In the genomic region with DNA sequence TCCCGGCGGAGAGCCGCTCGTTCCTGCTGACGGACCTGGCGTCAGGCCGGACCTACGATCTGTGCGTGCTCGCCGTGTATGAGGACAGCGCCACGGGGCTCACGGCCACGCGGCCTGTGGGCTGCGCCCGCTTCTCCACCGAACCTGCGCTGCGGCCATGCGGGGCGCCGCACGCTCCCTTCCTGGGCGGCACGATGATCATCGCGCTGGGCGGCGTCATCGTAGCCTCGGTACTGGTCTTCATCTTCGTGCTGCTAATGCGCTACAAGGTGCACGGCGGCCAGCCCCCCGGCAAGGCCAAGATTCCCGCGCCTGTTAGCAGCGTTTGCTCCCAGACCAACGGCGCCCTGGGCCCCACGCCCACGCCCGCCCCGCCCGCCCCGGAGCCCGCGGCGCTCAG, we compare ENCODE assay signal across 1 cellular context.
TF ChIP-seq lines count a peak whose summit lies in the region.

No MANE protein-coding gene starts in this region.

TF ChIP-seq in K562, 482 proteins besides CTCF, POLR2A, EP300 and RAD21 (continues in another document):
- TF ChIP-seq BRD4 (IDR thresholded peaks at IDR 0.05) = no peak
- TF ChIP-seq ZNF23 (CRISPR knock-in tag; IDR thresholded peaks at IDR 0.05) = no peak
- TF ChIP-seq CHD7 (IDR thresholded peaks at IDR 0.05; ENCODE audit: low read depth, low read length) = no peak
- TF ChIP-seq, protein P1, sequence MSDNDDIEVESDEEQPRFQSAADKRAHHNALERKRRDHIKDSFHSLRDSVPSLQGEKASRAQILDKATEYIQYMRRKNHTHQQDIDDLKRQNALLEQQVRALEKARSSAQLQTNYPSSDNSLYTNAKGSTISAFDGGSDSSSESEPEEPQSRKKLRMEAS (CRISPR knock-in tag; IDR thresholded peaks at IDR 0.05) = peak; percentile 89
- no peak for TF ChIP-seq ZNF175 (CRISPR knock-in tag; IDR thresholded peaks at IDR 0.05; ENCODE audit: low read depth)
- TF ChIP-seq, protein P2, sequence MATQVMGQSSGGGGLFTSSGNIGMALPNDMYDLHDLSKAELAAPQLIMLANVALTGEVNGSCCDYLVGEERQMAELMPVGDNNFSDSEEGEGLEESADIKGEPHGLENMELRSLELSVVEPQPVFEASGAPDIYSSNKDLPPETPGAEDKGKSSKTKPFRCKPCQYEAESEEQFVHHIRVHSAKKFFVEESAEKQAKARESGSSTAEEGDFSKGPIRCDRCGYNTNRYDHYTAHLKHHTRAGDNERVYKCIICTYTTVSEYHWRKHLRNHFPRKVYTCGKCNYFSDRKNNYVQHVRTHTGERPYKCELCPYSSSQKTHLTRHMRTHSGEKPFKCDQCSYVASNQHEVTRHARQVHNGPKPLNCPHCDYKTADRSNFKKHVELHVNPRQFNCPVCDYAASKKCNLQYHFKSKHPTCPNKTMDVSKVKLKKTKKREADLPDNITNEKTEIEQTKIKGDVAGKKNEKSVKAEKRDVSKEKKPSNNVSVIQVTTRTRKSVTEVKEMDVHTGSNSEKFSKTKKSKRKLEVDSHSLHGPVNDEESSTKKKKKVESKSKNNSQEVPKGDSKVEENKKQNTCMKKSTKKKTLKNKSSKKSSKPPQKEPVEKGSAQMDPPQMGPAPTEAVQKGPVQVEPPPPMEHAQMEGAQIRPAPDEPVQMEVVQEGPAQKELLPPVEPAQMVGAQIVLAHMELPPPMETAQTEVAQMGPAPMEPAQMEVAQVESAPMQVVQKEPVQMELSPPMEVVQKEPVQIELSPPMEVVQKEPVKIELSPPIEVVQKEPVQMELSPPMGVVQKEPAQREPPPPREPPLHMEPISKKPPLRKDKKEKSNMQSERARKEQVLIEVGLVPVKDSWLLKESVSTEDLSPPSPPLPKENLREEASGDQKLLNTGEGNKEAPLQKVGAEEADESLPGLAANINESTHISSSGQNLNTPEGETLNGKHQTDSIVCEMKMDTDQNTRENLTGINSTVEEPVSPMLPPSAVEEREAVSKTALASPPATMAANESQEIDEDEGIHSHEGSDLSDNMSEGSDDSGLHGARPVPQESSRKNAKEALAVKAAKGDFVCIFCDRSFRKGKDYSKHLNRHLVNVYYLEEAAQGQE (CRISPR knock-in tag; IDR thresholded peaks at IDR 0.05; ENCODE audit: low read depth) = no peak
- TF ChIP-seq RB1 (IDR thresholded peaks at IDR 0.05; ENCODE audit: low read depth) = no peak
- TF ChIP-seq SAFB (IDR thresholded peaks at IDR 0.05; ENCODE audit: borderline replicate concordance, low read depth, low read length) = 0 out of 2 replicates have a peak, but pooled peaks have one; percentile 65
- peak in 1 of 2 experiments; percentile 30; a peak in 1 of 4 replicates for TF ChIP-seq NRF1 (conservative IDR thresholded peaks at IDR 0.05 in 1 of 2, IDR thresholded peaks at IDR 0.05 in 1 of 2)
- no peak for TF ChIP-seq FUS (optimal IDR thresholded peaks at IDR 0.05; ENCODE audit: low read depth, low read length)
- no peak for TF ChIP-seq BCOR (IDR thresholded peaks at IDR 0.05)
- no peak for TF ChIP-seq PHF20 (IDR thresholded peaks at IDR 0.05; ENCODE audit: partially characterized antibody)
- TF ChIP-seq TAF9B (IDR thresholded peaks at IDR 0.05; ENCODE audit: partially characterized antibody) = no peak
- TF ChIP-seq ILF3 (IDR thresholded peaks at IDR 0.05; ENCODE audit: borderline replicate concordance) = no peak
- peak; percentile 59 for TF ChIP-seq EGR1 (conservative IDR thresholded peaks at IDR 0.05)
- peak in 1 of 2 experiments; percentile 46; a peak in 1 of 4 replicates for TF ChIP-seq FOXA3 (CRISPR knock-in tag; conservative IDR thresholded peaks at IDR 0.05 in 1 of 2, IDR thresholded peaks at IDR 0.05 in 1 of 2)
- TF ChIP-seq SMAD3 (CRISPR knock-in tag; conservative IDR thresholded peaks at IDR 0.05) = no peak
- TF ChIP-seq L3MBTL2 (IDR thresholded peaks at IDR 0.05) = peak; percentile 49; the same call in 1 of the 2 replicates
- peak in 1 of 3 experiments; percentile 37 for TF ChIP-seq YY1 (IDR thresholded peaks at IDR 0.05; ENCODE audit: borderline replicate concordance in 1 of 3, control insufficient read depth in 1 of 3, extremely low read depth in 1 of 3, insufficient read depth in 3 of 3, insufficient read length in 1 of 3, insufficient replicate concordance in 2 of 3, low read depth in 1 of 3, low read length in 2 of 3)
- TF ChIP-seq ETV6 (IDR thresholded peaks at IDR 0.05; ENCODE audit: borderline replicate concordance in 1 of 2, low read depth in 2 of 2, low read length in 1 of 2) = no peak
- no peak for TF ChIP-seq ETV6 (CRISPR knock-in tag; IDR thresholded peaks at IDR 0.05; ENCODE audit: borderline replicate concordance)
- no peak for TF ChIP-seq IRF1 (CRISPR knock-in tag; IDR thresholded peaks at IDR 0.05; ENCODE audit: borderline replicate concordance)
- TF ChIP-seq MYC (IDR thresholded peaks at IDR 0.05; ENCODE audit: low read depth, low read length) = peak; percentile 16; the same call in 1 of the 2 replicates
- TF ChIP-seq MYC (CRISPR knock-in tag; IDR thresholded peaks at IDR 0.05; ENCODE audit: borderline replicate concordance, low read depth) = no peak
